7 cellular contexts compared by ENCODE assay signal in genomic region chr17:45234641-45235040, GRCh38. TPM values are rescaled to one million over a fixed set of nuclear protein-coding genes. Genes with fewer than 3 reads are reported as not detected.
DNase-seq lines count a peak whose midpoint lies in the region; TF ChIP-seq lines count a peak whose summit lies in the region.

No MANE protein-coding gene starts in this region.

- H3K27me3 ChIP-seq in uterus, result no peaks in the 10 kb centered on the region

- no peak for TF ChIP-seq POLR2A in uterus (IDR thresholded peaks at IDR 0.05)

- H3K27me3 Mint-ChIP-seq in activated CD4-positive, alpha-beta memory T cell treated with anti-CD3 and anti-CD28 coated beads for 36 hours, result no peaks in the 10 kb centered on the region

- no peaks in the 10 kb centered on the region for H3K9me3 Mint-ChIP-seq in activated CD4-positive, alpha-beta memory T cell treated with anti-CD3 and anti-CD28 coated beads for 36 hours

- intact Hi-C loops in activated CD4-positive, alpha-beta memory T cell treated with anti-CD3 and anti-CD28 coated beads for 36 hours (cut with micrococcal nuclease), result loop anchor here (1.0 kb wide), 1 partner anchor 15 kb away; no protein-coding TSS in a partner anchor
- intact Hi-C loops in uterus (cut with DNase I; ENCODE audit: low total_unique reads), result no loop called here

- CTCF ChIA-PET in activated CD4-positive, alpha-beta memory T cell treated with anti-CD3 and anti-CD28 coated beads for 36 hours (lab: Charles Lee), result interaction anchor here (0.9 to 12.6 kb wide), 15 partner anchors 11 to 155 kb away, joined by 3 to 488 read pairs (median 7); partner anchors contain the start of genes ACBD4 and FMNL1

- peak; percentile 60 for DNase-seq in NCI-H1105 treated with DMSO at 0.1 percent for 48 hours (lab: John Stamatoyannopoulos, UW)
- peak; percentile 59 for DNase-seq in activated CD4-positive, alpha-beta memory T cell treated with anti-CD3 and anti-CD28 coated beads for 36 hours
- peak; percentile 16 for DNase-seq in kidney glomerular epithelial cell (lab: John Stamatoyannopoulos, UW)
- DNase-seq in uterus, result no peak
- DNase-seq in AML-193 (lab: John Stamatoyannopoulos, UW), result no peak
- no peak for DNase-seq in dedifferentiated amniotic fluid mesenchymal stem cell (ENCODE audit: extremely low spot score)

- H3K4me3 Mint-ChIP-seq in activated CD4-positive, alpha-beta memory T cell treated with anti-CD3 and anti-CD28 coated beads for 36 hours, result no peak overlapping the region

- no peak overlapping the region for H3K27ac ChIP-seq in uterus

- peak; percentile 72 for TF ChIP-seq CTCF in GM12873 (IDR thresholded peaks at IDR 0.05; ENCODE audit: insufficient read depth, low read depth, low read length, missing control alignments)
- TF ChIP-seq CTCF in uterus (IDR thresholded peaks at IDR 0.05), result no peak

- no peaks in the 10 kb centered on the region for H3K36me3 ChIP-seq in uterus

- H3K9me3 ChIP-seq in uterus, result no peaks in the 10 kb centered on the region

- H3K4me1 Mint-ChIP-seq in activated CD4-positive, alpha-beta memory T cell treated with anti-CD3 and anti-CD28 coated beads for 36 hours (ENCODE audit: low read depth), result peaks cover 73% of the 10 kb centered on the region

- no peaks in the 10 kb centered on the region for H3K4me1 ChIP-seq in uterus

- peak overlapping the region; percentile 73 for H3K27ac Mint-ChIP-seq in activated CD4-positive, alpha-beta memory T cell treated with anti-CD3 and anti-CD28 coated beads for 36 hours

- H3K36me3 Mint-ChIP-seq in activated CD4-positive, alpha-beta memory T cell treated with anti-CD3 and anti-CD28 coated beads for 36 hours, result peaks cover 74% of the 10 kb centered on the region

- POLR2A ChIA-PET in activated CD4-positive, alpha-beta memory T cell treated with anti-CD3 and anti-CD28 coated beads for 36 hours (lab: Charles Lee), result interaction anchor here (1.2 to 3.3 kb wide), 3 partner anchors 9 to 15 kb away, joined by 6 to 21 read pairs (median 16); partner anchors contain the start of gene FMNL1

- no peak overlapping the region for H3K4me3 ChIP-seq in uterus

RNA-seq across cellular contexts. Expression of gene FMNL1, which starts 13.0 kb away (rescaled TPM):
- 100 to 1,000 TPM; 314 to 331 TPM for total RNA-seq in activated CD4-positive, alpha-beta memory T cell treated with anti-CD3 and anti-CD28 coated beads for 36 hours
- total RNA-seq in uterus, result 10 to 100 TPM in 1 of 4 donors, 1 to 10 TPM in 3; 2.6 to 12.3 (median 3.6) TPM

RNA-seq across cellular contexts. Expression of gene SPATA32, which starts 27.3 kb away (rescaled TPM):
- total RNA-seq in activated CD4-positive, alpha-beta memory T cell treated with anti-CD3 and anti-CD28 coated beads for 36 hours, result under 1 TPM in 1 of 2 experiments, not detected in 1; 0.12 TPM
- total RNA-seq in uterus, result not detected

Comparison
In these comparisons a context has a peak if more than half of its experiments do, and no peak if none do; other contexts are left out.
1. DNase-seq: peak in NCI-H1105 treated with DMSO at 0.1 percent for 48 hours (single experiment), activated CD4-positive, alpha-beta memory T cell treated with anti-CD3 and anti-CD28 coated beads for 36 hours (single experiment) and kidney glomerular epithelial cell (single experiment); none in uterus (0 of 2), AML-193 (0 of 2) and dedifferentiated amniotic fluid mesenchymal stem cell (single experiment).
2. RNA of gene FMNL1, which starts 13.0 kb away (total RNA-seq): 314 to 331 TPM in activated CD4-positive, alpha-beta memory T cell treated with anti-CD3 and anti-CD28 coated beads for 36 hours; 2.6 to 12.3 TPM in uterus; every median in the first group is over 10 times any median in the second.